In genomic region chr2:19989681-19990415, GRCh38 we compare ENCODE assay signal across 8 cellular contexts. TPM values are rescaled to one million over a fixed set of nuclear protein-coding genes. Genes with fewer than 3 reads are reported as not detected.
DNase-seq lines count a peak whose midpoint lies in the region; ATAC-seq and TF ChIP-seq lines count a peak whose summit lies in the region.

Gene WDR35 (minus strand): TSS chr2:19990105. CDS start chr2:19990015, 90 bp downstream.

- H3K4me1 ChIP-seq in HUES64 (ENCODE audit: insufficient read depth, low read length): peaks cover 15% of the 10 kb centered on the region
- H3K4me1 ChIP-seq in OCI-LY1 (ENCODE audit: insufficient read depth, low read length, severe bottlenecking): peaks cover 25% of the 10 kb centered on the region
- peaks cover 2 to 5% of the 10 kb centered on the region in 2 donors for H3K4me1 ChIP-seq in esophagus (ENCODE audit: control insufficient read depth in 2 of 2, insufficient read depth in 2 of 2, low read length in 1 of 2)
- H3K4me1 ChIP-seq in mucosa of rectum (ENCODE audit: control insufficient read depth in 2 of 2, insufficient read depth in 2 of 2, low read length in 2 of 2): peaks cover 5% of the 10 kb centered on the region in 2 donors

- H3K27ac ChIP-seq in HUES64 (ENCODE audit: low read depth, low read length) (peak within 1 kb of the TSS; percentile 44; the same call in 1 of the 2 replicates), OCI-LY1 (ENCODE audit: low read depth, low read length, poor library complexity, severe bottlenecking) (no peak within 1 kb of the TSS), esophagus (ENCODE audit: low read depth in 2 of 2, low read length in 1 of 2) (peak within 1 kb of the TSS; percentile 61 to 66), mucosa of rectum (ENCODE audit: low read depth in 2 of 2, low read length in 2 of 2) (peak within 1 kb of the TSS in 1 of 2 donors; percentile 24)

- peak; percentile 73 for DNase-seq in DMS 273 treated with DMSO at 0.1 percent for 48 hours (lab: John Stamatoyannopoulos, UW)
- peak; percentile 88 for DNase-seq in activated T-cell treated with anti-CD3 and anti-CD28 coated beads for 4 hours
- DNase-seq in stimulated activated CD8-positive, alpha-beta memory T cell treated with anti-CD3 and anti-CD28 coated beads, Interleukin-4, amount 100 ng/mL, for 4 hours (ENCODE audit: low read depth in 2 of 2, low spot score in 1 of 2): peak; percentile 81 to 82

- H3F3A ChIP-seq in OCI-LY1 (ENCODE audit: insufficient read depth, low read length): no peaks in the 10 kb centered on the region

- H2AFZ ChIP-seq in OCI-LY1 (ENCODE audit: low read length): peak within 1 kb of the TSS; percentile 78

- peak within 1 kb of the TSS; percentile 71 for H3K9ac ChIP-seq in HUES64 (ENCODE audit: low read depth, low read length)
- H3K9ac ChIP-seq in OCI-LY1 (ENCODE audit: low read length): peak within 1 kb of the TSS; percentile 52
- H3K9ac ChIP-seq in mucosa of rectum (ENCODE audit: low read depth in 1 of 2, low read length in 2 of 2): peak within 1 kb of the TSS; percentile 61 to 63

- H3K4me3 ChIP-seq in HUES64 (ENCODE audit: low read length) (peak within 1 kb of the TSS; percentile 86), OCI-LY1 (ENCODE audit: low read depth, low read length, poor library complexity, severe bottlenecking) (peak within 1 kb of the TSS; percentile 65), esophagus (ENCODE audit: low read depth in 1 of 2, low read length in 2 of 2) (peak within 1 kb of the TSS; percentile 76 to 83), mucosa of rectum (ENCODE audit: low read length in 2 of 2) (peak within 1 kb of the TSS; percentile 77 to 87)

- ATAC-seq in GM21526 (IDR thresholded peaks at IDR 0.05; ENCODE audit: low FRiP score, unreplicated experiment): peak; percentile 94

- TF ChIP-seq CTCF in OCI-LY1 (IDR thresholded peaks at IDR 0.05; ENCODE audit: low read length): no peak

- peaks cover 26% of the 10 kb centered on the region for H3K36me3 ChIP-seq in HUES64 (ENCODE audit: insufficient read depth, low read length)
- H3K36me3 ChIP-seq in OCI-LY1 (ENCODE audit: insufficient read depth, low read length): no peaks in the 10 kb centered on the region
- peaks cover 0 to 2% of the 10 kb centered on the region in 2 donors for H3K36me3 ChIP-seq in esophagus (ENCODE audit: control insufficient read depth in 2 of 2, insufficient read depth in 2 of 2, low read length in 1 of 2)
- H3K36me3 ChIP-seq in mucosa of rectum (ENCODE audit: control insufficient read depth in 2 of 2, insufficient read depth in 2 of 2, low read length in 2 of 2): no peaks in the 10 kb centered on the region

- H3K4me2 ChIP-seq in OCI-LY1 (ENCODE audit: low read length): peak within 1 kb of the TSS; percentile 83

- no peaks in the 10 kb centered on the region for H4K20me1 ChIP-seq in OCI-LY1 (ENCODE audit: insufficient read depth, low read length)

- no peaks in the 10 kb centered on the region for H3K27me3 ChIP-seq in HUES64 (ENCODE audit: insufficient read depth, low read length)
- no peaks in the 10 kb centered on the region for H3K27me3 ChIP-seq in OCI-LY1 (ENCODE audit: insufficient read depth, low read length)
- H3K27me3 ChIP-seq in esophagus (ENCODE audit: control insufficient read depth in 1 of 2, insufficient read depth in 2 of 2, low read length in 2 of 2): no peaks in the 10 kb centered on the region
- peaks cover 0 to 7% of the 10 kb centered on the region in 2 donors for H3K27me3 ChIP-seq in mucosa of rectum (ENCODE audit: control insufficient read depth in 2 of 2, insufficient read depth in 2 of 2, low read length in 2 of 2)

- no peaks in the 10 kb centered on the region for H3K79me2 ChIP-seq in OCI-LY1 (ENCODE audit: insufficient read depth, low read length)

- H3K9me3 ChIP-seq in HUES64 (ENCODE audit: insufficient read depth, low read depth, low read length) (no peaks in the 10 kb centered on the region), OCI-LY1 (ENCODE audit: low read length) (no peaks in the 10 kb centered on the region), esophagus (ENCODE audit: control insufficient read depth in 2 of 2, insufficient read depth in 1 of 2, low read depth in 1 of 2, low read length in 1 of 2) (peaks cover 0 to 3% of the 10 kb centered on the region in 2 donors), mucosa of rectum (ENCODE audit: control insufficient read depth in 2 of 2, low read length in 2 of 2) (no peaks in the 10 kb centered on the region)

- H3K9me2 ChIP-seq in OCI-LY1 (ENCODE audit: low read depth, low read length): no peaks in the 10 kb centered on the region

- under 1% methylated on average over 69 of the region's 69 CpGs for WGBS in HUES64
- 1% methylated on average over 69 of the region's 69 CpGs for WGBS in esophagus, 2 donors

RNA-seq across cellular contexts. Expression of gene WDR35, which starts in this region (rescaled TPM):
- polyA plus RNA-seq in HUES64 (2013, experiment 1 of 2): 13.2 TPM
- 14.1 TPM for polyA plus RNA-seq in HUES64 (2013, experiment 2 of 2)
- 1 to 10 TPM in 1 of 2 donors, under 1 TPM in 1; 0.83 to 1.3 TPM for polyA plus RNA-seq in esophagus
